In genomic region chr10:95324436-95325268, GRCh38 we compare ENCODE assay signal across 17 cellular contexts.
"Had no signal": no experiment of that assay in that cellular context is flagged by ENCODE, and none has a peak within 500 bp of the region (broad histone marks: within the 10 kb centered on the region; RNA-seq: fewer than 3 reads in every experiment).

No MANE protein-coding gene starts in this region.

- H3K9ac ChIP-seq: parathyroid adenoma had no signal

- H2AFZ ChIP-seq: parathyroid adenoma had no signal

- H3K4me1 ChIP-seq: parathyroid adenoma had no signal

- H3K27ac ChIP-seq: breast epithelium, esophagus squamous epithelium, parathyroid adenoma, upper lobe of right lung had no signal

- H3K4me3 ChIP-seq: breast epithelium, esophagus squamous epithelium, upper lobe of right lung had no signal

- H3K79me2 ChIP-seq: parathyroid adenoma had no signal

- H3K9me3 ChIP-seq: breast epithelium, esophagus squamous epithelium, upper lobe of right lung had no signal

- ATAC-seq: activated CD4-positive, alpha-beta T cell treated with anti-CD3 and anti-CD28 coated beads for 36 hours; stimulated activated naive CD8-positive, alpha-beta T cell treated with anti-CD3 and anti-CD28 coated beads, Interleukin-15, Interleukin-2, amounts not matched to agents 100 U/mL and 50 U/mL, for 24 hours; upper lobe of right lung had no signal

- FAIRE-seq: astrocyte, islet of Langerhans had no signal

- H3K36me3 ChIP-seq: breast epithelium, upper lobe of right lung had no signal

- H3K27me3 ChIP-seq: breast epithelium, esophagus squamous epithelium, upper lobe of right lung had no signal

- DNase-seq: activated CD4-positive, alpha-beta T cell treated with anti-CD3 and anti-CD28 coated beads for 36 hours; activated CD4-positive, alpha-beta T cell treated with anti-CD3 and anti-CD28 coated beads, Interleukin-2, amount 50 U/mL, for 48 hours; activated gamma-delta T cell; effector memory CD4-positive, alpha-beta T cell; esophagus squamous epithelium; hippocampal formation; left cardiac atrium; midbrain; stimulated activated CD4-positive, alpha-beta T cell treated with anti-CD3 and anti-CD28 coated beads, Interleukin-12 subunit alpha, Interleukin-12 subunit beta, amount 100 ng/mL, for 4 hours; stimulated activated CD4-positive, alpha-beta T cell treated with anti-CD3 and anti-CD28 coated beads, Interleukin-1b, Interleukin-23, amount 100 ng/mL, for 48 hours; stimulated activated naive CD8-positive, alpha-beta T cell treated with anti-CD3 and anti-CD28 coated beads, Interleukin-15, Interleukin-2, amounts not matched to agents 100 U/mL and 50 U/mL, for 24 hours; T-helper 2 cell; upper lobe of right lung had no signal
